Comparison of ENCODE assay signal across 18 cellular contexts in the genomic region with DNA sequence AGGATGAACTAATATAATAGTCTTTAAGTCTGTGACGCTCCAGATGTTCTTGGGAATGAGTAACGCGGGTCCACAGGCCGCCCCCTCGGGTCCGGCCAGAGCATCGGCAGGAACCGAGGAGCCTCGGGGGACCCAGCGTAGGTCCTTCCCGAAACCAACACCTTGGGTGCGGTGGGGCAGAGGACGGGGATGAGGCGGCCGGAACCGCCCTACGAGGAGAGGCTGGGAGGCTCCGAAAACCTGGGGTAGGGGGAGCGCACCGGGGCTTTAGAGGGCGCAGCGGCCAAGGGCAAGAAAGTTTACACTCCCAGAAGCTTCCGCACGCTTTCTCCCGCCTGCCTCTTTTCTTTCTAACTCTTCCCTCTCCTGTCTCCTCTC. TPM values are rescaled to one million over a fixed set of nuclear protein-coding genes. Genes with fewer than 3 reads are reported as not detected.
A peak's percentile ranks its signal among the peaks of the same experiment; 100 is the strongest.
DNase-seq lines count a peak whose midpoint lies in the region; ATAC-seq and TF ChIP-seq lines count a peak whose summit lies in the region.
"Had no signal": no experiment of that assay in that cellular context is flagged by ENCODE, and none has a peak within 500 bp of the region (broad histone marks: within the 10 kb centered on the region; RNA-seq: fewer than 3 reads in every experiment).

No MANE protein-coding gene starts in this region.

- H3K23ac ChIP-seq in mesenchymal stem cell (ENCODE audit: low read length in 2 of 2), result no peak overlapping the region

- H3K4me1 ChIP-seq in ACC112 (ENCODE audit: control insufficient read depth, insufficient read depth, low read length, unreplicated experiment) (no peaks in the 10 kb centered on the region), mesenchymal stem cell (ENCODE audit: control insufficient read depth, insufficient read depth, low read depth, low read length) (peaks cover 38% of the 10 kb centered on the region)
- H3K4me1 ChIP-seq: BLaER1 treated with 17β-estradiol and CSF1 and Interleukin-3, amounts not matched to agents 10 nM and 100 nM had no signal

- no peak overlapping the region for H2BK120ac ChIP-seq in mesenchymal stem cell (ENCODE audit: low read depth, low read length)

- WGBS in mesenchymal stem cell, result 1% methylated on average over 25 of the region's 25 CpGs

- ATAC-seq in HG02623 (IDR thresholded peaks at IDR 0.05; ENCODE audit: unreplicated experiment) (no peak), GM21423 (IDR thresholded peaks at IDR 0.05; ENCODE audit: unreplicated experiment) (no peak), omental fat pad (ENCODE audit: low FRiP score) (no peak)

- no peak overlapping the region for H4K91ac ChIP-seq in mesenchymal stem cell (ENCODE audit: low read length)

- H3K4me1 Mint-ChIP-seq in brain, result peaks cover 36% of the 10 kb centered on the region

- no peaks in the 10 kb centered on the region for H3K79me1 ChIP-seq in mesenchymal stem cell (replicated peaks; ENCODE audit: low read length, poor library complexity, severe bottlenecking)

- H3K4me3 ChIP-seq in ACC112 (ENCODE audit: low read depth, low read length) (peak overlapping the region; percentile 46; the same call in 1 of the 2 replicates), mesenchymal stem cell (ENCODE audit: insufficient read depth in 1 of 2, low read depth in 1 of 2, low read length in 2 of 2) (peak overlapping the region in 1 of 2 experiments; percentile 44)
- H3K4me3 ChIP-seq: Peyer's patch had no signal

- H2AFZ ChIP-seq in ACC112 (ENCODE audit: low read length, unreplicated experiment) (no peak overlapping the region), mesenchymal stem cell (ENCODE audit: low read depth, low read length) (no peak overlapping the region)

- DNase-seq in AG20443 (ENCODE audit: low spot score) (peak; percentile 24), mesenchymal stem cell (no peak), omental fat pad (ENCODE audit: low spot score) (no peak)
- DNase-seq: activated CD4-positive, alpha-beta memory T cell treated with anti-CD3 and anti-CD28 coated beads, Interleukin-2, amount 10 ng/mL, durations not matched to agents 7 days and 5 days; amygdala; Kasumi-1; naive B cell; Peyer's patch; spleen; trophoblast cell had no signal

- H3K9ac ChIP-seq in mesenchymal stem cell (ENCODE audit: low read length), result no peak overlapping the region
- H3K9ac ChIP-seq: BLaER1 treated with 17β-estradiol and CSF1 and Interleukin-3, amounts not matched to agents 10 nM and 100 nM had no signal

- H3K27ac ChIP-seq in ACC112 (ENCODE audit: low read depth, low read length) (no peak overlapping the region), mesenchymal stem cell (ENCODE audit: low read length, poor library complexity, severe bottlenecking) (no peak overlapping the region)
- H3K27ac ChIP-seq: BLaER1 treated with 17β-estradiol and CSF1 and Interleukin-3, amounts not matched to agents 10 nM and 100 nM; Peyer's patch; spleen had no signal

- H3K9me3 Mint-ChIP-seq in brain, result peaks cover 8 to 25% (median 12%) of the 10 kb centered on the region in 5 experiments
- H3K9me3 Mint-ChIP-seq: activated CD4-positive, alpha-beta memory T cell treated with anti-CD3 and anti-CD28 coated beads, Interleukin-2, amount 10 ng/mL, durations not matched to agents 7 days and 5 days; activated T-helper 2 cell treated with anti-CD3 and anti-CD28 coated beads, Interferon-gamma antibody, Interleukin-2, Interleukin-4, amounts not matched to agents 10 μg/mL and 5 μg/mL and 100 μg/mL, durations not matched to agents 14 hours and 24 hours and 36 hours had no signal

- TF ChIP-seq CTCF in brain (conservative IDR thresholded peaks at IDR 0.05) (no peak), omental fat pad (IDR thresholded peaks at IDR 0.05) (no peak)

- H2BK5ac ChIP-seq in mesenchymal stem cell (ENCODE audit: low read depth, low read length, poor library complexity, severe bottlenecking), result no peak overlapping the region

- H3K27me3 Mint-ChIP-seq in brain, result peaks cover 97% of the 10 kb centered on the region

- no peak overlapping the region for H3K18ac ChIP-seq in mesenchymal stem cell (ENCODE audit: low read depth in 1 of 2, low read length in 2 of 2)

- H3K4me2 ChIP-seq in mesenchymal stem cell (ENCODE audit: low read length, poor library complexity, severe bottlenecking), result peak overlapping the region; percentile 46
- H3K4me2 ChIP-seq: BLaER1 treated with 17β-estradiol and CSF1 and Interleukin-3, amounts not matched to agents 10 nM and 100 nM had no signal

- H4K8ac ChIP-seq in mesenchymal stem cell (ENCODE audit: low read length), result no peak overlapping the region

- no peak overlapping the region for H2AK5ac ChIP-seq in mesenchymal stem cell (ENCODE audit: low read length, severe bottlenecking)

- H3K79me2 ChIP-seq in ACC112 (ENCODE audit: control insufficient read depth, insufficient read depth, low read length, unreplicated experiment), result no peaks in the 10 kb centered on the region

- H3K4me3 Mint-ChIP-seq in brain, result peak overlapping the region; percentile 56 to 85 (median 76)
- H3K4me3 Mint-ChIP-seq: activated CD4-positive, alpha-beta memory T cell treated with anti-CD3 and anti-CD28 coated beads, Interleukin-2, amount 10 ng/mL, durations not matched to agents 7 days and 5 days had no signal

- peaks cover 93% of the 10 kb centered on the region for H3K27me3 ChIP-seq in ACC112 (ENCODE audit: insufficient read depth, low read length)
- H3K27me3 ChIP-seq in mesenchymal stem cell (ENCODE audit: control insufficient read depth in 1 of 2, insufficient read depth in 1 of 2, low read length in 2 of 2), result peaks cover 84 to 89% of the 10 kb centered on the region in 2 experiments

- H3K14ac ChIP-seq in mesenchymal stem cell (ENCODE audit: low read length in 2 of 2), result no peak overlapping the region

- H3K27ac Mint-ChIP-seq in brain, result peak overlapping the region in 3 of 5 experiments; percentile 42 to 96 (median 84)
- H3K27ac Mint-ChIP-seq: activated CD4-positive, alpha-beta memory T cell treated with anti-CD3 and anti-CD28 coated beads, Interleukin-2, amount 10 ng/mL, durations not matched to agents 7 days and 5 days had no signal

- peaks cover 7% of the 10 kb centered on the region for H3K9me3 ChIP-seq in mesenchymal stem cell (ENCODE audit: control insufficient read depth, low read length)

- H2BK15ac ChIP-seq in mesenchymal stem cell (ENCODE audit: low read depth, poor library complexity, severe bottlenecking), result no peak overlapping the region

- no peak overlapping the region for H3K4ac ChIP-seq in mesenchymal stem cell (ENCODE audit: low read depth in 1 of 2, low read length in 2 of 2)

- H2BK12ac ChIP-seq in mesenchymal stem cell (ENCODE audit: low read length in 2 of 2), result no peak overlapping the region

- H3K36me3 ChIP-seq in ACC112 (ENCODE audit: insufficient read depth, low read length) (no peaks in the 10 kb centered on the region), mesenchymal stem cell (ENCODE audit: control insufficient read depth in 1 of 2, insufficient read depth in 2 of 2, low read depth in 1 of 2, low read length in 2 of 2) (peaks cover 0 to 6% of the 10 kb centered on the region in 2 experiments)
- H3K36me3 ChIP-seq: Peyer's patch, spleen had no signal

- no peaks in the 10 kb centered on the region for H3K36me3 Mint-ChIP-seq in brain

RNA-seq across cellular contexts. Expression of a gene that starts 7.1 kb away (rescaled TPM):
- polyA plus RNA-seq in brain (ENCODE audit: insufficient read depth, low read depth, low replicate concordance), result 19.7 TPM
- polyA plus RNA-seq in mesenchymal stem cell (2013, experiment 1 of 2), result not detected
- polyA plus RNA-seq in mesenchymal stem cell (2013, experiment 2 of 2), result not detected
- not detected for total RNA-seq in omental fat pad
- total RNA-seq: activated CD4-positive, alpha-beta memory T cell treated with anti-CD3 and anti-CD28 coated beads, Interleukin-2, amount 10 ng/mL, durations not matched to agents 7 days and 5 days; activated T-helper 2 cell treated with anti-CD3 and anti-CD28 coated beads, Interferon-gamma antibody, Interleukin-2, Interleukin-4, amounts not matched to agents 10 μg/mL and 5 μg/mL and 100 μg/mL, durations not matched to agents 14 hours and 24 hours and 36 hours; chondrocyte; Peyer's patch; pulmonary artery endothelial cell had no signal
